ENCODE assay signal across 30 cellular contexts in genomic region chrX:43436497-43436896, GRCh38.
"Had no signal": no experiment of that assay in that cellular context is flagged by ENCODE, and none has a peak within 500 bp of the region (broad histone marks: within the 10 kb centered on the region; RNA-seq: fewer than 3 reads in every experiment).

No MANE protein-coding gene starts in this region.

- H3K4me3 ChIP-seq: ascending aorta, body of pancreas, breast epithelium had no signal

- H3K36me3 ChIP-seq: ascending aorta, brain microvascular endothelial cell, breast epithelium had no signal

- H3K27me3 ChIP-seq: ascending aorta, body of pancreas, brain microvascular endothelial cell, breast epithelium had no signal

- ATAC-seq: activated CD8-positive, alpha-beta T cell treated with anti-CD3 and anti-CD28 coated beads for 36 hours; activated naive CD8-positive, alpha-beta T cell treated with anti-CD3 and anti-CD28 coated beads, Interleukin-2, amount 50 U/mL, for 24 hours; activated T-cell treated with anti-CD3 and anti-CD28 coated beads, Interleukin-2, amount 50 U/mL, for 4 hours; activated T-cell treated with anti-CD3 and anti-CD28 coated beads, Interleukin-2, amount 50 U/mL, for 72 hours; activated T-helper 17 cell treated with anti-CD3 and anti-CD28 coated beads, Interleukin-2, amount 50 U/mL, for 72 hours; body of pancreas had no signal

- H3K9me3 ChIP-seq: ascending aorta, body of pancreas had no signal

- DNase-seq: activated B cell treated with CpG ODN at 0.5 μM for 24 hours; activated CD4-positive, alpha-beta memory T cell treated with anti-CD3 and anti-CD28 coated beads for 36 hours; activated CD4-positive, alpha-beta T cell treated with anti-CD3 and anti-CD28 coated beads for 4 hours; activated CD4-positive, alpha-beta T cell treated with anti-CD3 and anti-CD28 coated beads, Interleukin-2, amount 10 ng/mL, durations not matched to agents 24 days and 14 days; activated CD4-positive, alpha-beta T cell treated with anti-CD3 and anti-CD28 coated beads, Interleukin-2, amount 50 U/mL, for 1 hour; activated CD4-positive, alpha-beta T cell treated with anti-CD3 and anti-CD28 coated beads, Interleukin-2, amount 50 U/mL, for 4 hours; activated CD4-positive, CD25-positive, alpha-beta regulatory T cell treated with anti-CD3 and anti-CD28 coated beads, Interleukin-2, amount 50 U/mL, for 72 hours; activated CD8-positive, alpha-beta memory T cell treated with anti-CD3 and anti-CD28 coated beads, Interleukin-2, amount 50 U/mL, for 4 hours; activated CD8-positive, alpha-beta T cell treated with anti-CD3 and anti-CD28 coated beads for 36 hours; activated gamma-delta T cell; activated naive CD4-positive, alpha-beta T cell treated with anti-CD3 and anti-CD28 coated beads, Interleukin-2, amount 10 ng/mL, durations not matched to agents 7 days and 5 days; activated naive CD4-positive, alpha-beta T cell treated with Interleukin-2 at 50 U/mL for 16 hours; activated naive CD8-positive, alpha-beta T cell treated with anti-CD3 and anti-CD28 coated beads, Interleukin-2, amount 10 ng/mL, durations not matched to agents 7 days and 5 days; activated naive CD8-positive, alpha-beta T cell treated with anti-CD3 and anti-CD28 coated beads, Interleukin-2, amount 50 U/mL, for 24 hours; activated T-cell treated with anti-CD3 and anti-CD28 coated beads for 4 hours; activated T-cell treated with anti-CD3 and anti-CD28 coated beads, Interleukin-2, amount 50 U/mL, for 1 hour; activated T-cell treated with anti-CD3 and anti-CD28 coated beads, Interleukin-2, amount 50 U/mL, for 4 hours; activated T-cell treated with anti-CD3 and anti-CD28 coated beads, Interleukin-2, amount 50 U/mL, for 72 hours; amygdala; anterior cingulate cortex; body of pancreas; brain microvascular endothelial cell; central memory CD4-positive, alpha-beta T cell; T-helper 1 cell; T-helper 2 cell; T-helper 9 cell had no signal

- H3K4me1 ChIP-seq: ascending aorta, body of pancreas, breast epithelium had no signal

- H3K27ac ChIP-seq: ascending aorta, body of pancreas, brain microvascular endothelial cell, breast epithelium, VCaP had no signal
